Comparison of ENCODE assay signal across 8 cellular contexts in the genomic region with DNA sequence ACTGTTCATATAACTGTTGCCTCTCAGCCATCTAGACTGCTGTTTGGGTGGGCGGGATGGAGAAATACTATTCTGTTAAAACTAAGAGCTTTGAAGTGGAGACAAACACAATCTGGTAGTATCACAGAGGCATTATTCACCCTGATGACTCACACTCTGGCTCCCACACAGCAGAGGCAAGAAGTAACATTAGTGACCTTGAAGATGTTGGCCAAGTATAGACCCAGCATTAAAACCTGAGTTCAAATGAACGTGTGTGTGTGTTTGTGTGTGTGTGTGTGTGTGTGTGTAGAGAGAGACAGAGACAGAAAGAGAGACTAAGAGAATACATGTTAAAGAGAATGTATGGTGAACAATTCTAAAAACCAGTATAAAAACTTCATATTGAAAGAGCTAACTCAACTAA. TPM values are rescaled to one million over a fixed set of nuclear protein-coding genes. Genes with fewer than 3 reads are reported as not detected.
A peak's percentile ranks its signal among the peaks of the same experiment; 100 is the strongest.
DNase-seq lines count a peak whose midpoint lies in the region; ATAC-seq and TF ChIP-seq lines count a peak whose summit lies in the region.

No MANE protein-coding gene starts in this region.

- peak; percentile 62 to 85 for ATAC-seq in right cardiac atrium
- peak; percentile 65 for ATAC-seq in stimulated activated memory B cell treated with anti-CD40 and anti-IgM and Interleukin-4, amounts not matched to agents 10 μg/mL and 1 μg/mL and 100 μg/mL, for 72 hours
- ATAC-seq in GM21447 (IDR thresholded peaks at IDR 0.05; ENCODE audit: unreplicated experiment): no peak

- peak overlapping the region; percentile 82 for H3K4me3 Mint-ChIP-seq in activated T-cell treated with anti-CD3 and anti-CD28 coated beads, Interleukin-2, amount 50 U/mL, for 24 hours
- H3K4me3 Mint-ChIP-seq in stimulated activated memory B cell treated with anti-CD40 and anti-IgM and Interleukin-4, amounts not matched to agents 10 μg/mL and 1 μg/mL and 100 μg/mL, for 72 hours: peak overlapping the region; percentile 59

- H3K9me3 ChIP-seq in right cardiac atrium (ENCODE audit: control insufficient read depth, low read length) (no peaks in the 10 kb centered on the region), WERI-Rb-1 (ENCODE audit: severe bottlenecking) (no peaks in the 10 kb centered on the region)

- no peak for TF ChIP-seq CTCF in WERI-Rb-1 (IDR thresholded peaks at IDR 0.05; ENCODE audit: low read depth, low read length)

- H3K36me3 Mint-ChIP-seq in activated T-cell treated with anti-CD3 and anti-CD28 coated beads, Interleukin-2, amount 50 U/mL, for 24 hours (ENCODE audit: low read depth): peaks cover 3% of the 10 kb centered on the region
- H3K36me3 Mint-ChIP-seq in stimulated activated memory B cell treated with anti-CD40 and anti-IgM and Interleukin-4, amounts not matched to agents 10 μg/mL and 1 μg/mL and 100 μg/mL, for 72 hours: peaks cover 5% of the 10 kb centered on the region

- DNase-seq in DMS 273 treated with DMSO at 0.1 percent for 48 hours (lab: John Stamatoyannopoulos, UW) (peak; percentile 30), MV-4-11 (lab: John Stamatoyannopoulos, UW) (peak; percentile 49), right cardiac atrium (peak in 1 of 3 donors; percentile 18), WERI-Rb-1 (no peak), NCI-H748 treated with DMSO at 0.1 percent for 48 hours (lab: John Stamatoyannopoulos, UW) (no peak)
- peak; percentile 63 for DNase-seq in activated T-cell treated with anti-CD3 and anti-CD28 coated beads, Interleukin-2, amount 50 U/mL, for 24 hours

- H3K27me3 ChIP-seq in right cardiac atrium (ENCODE audit: control insufficient read depth, insufficient read depth) (no peaks in the 10 kb centered on the region), WERI-Rb-1 (ENCODE audit: insufficient read depth, low read depth, severe bottlenecking) (no peaks in the 10 kb centered on the region)

- no peak overlapping the region for H3K27ac ChIP-seq in right cardiac atrium (ENCODE audit: low read length)
- no peak overlapping the region for H3K27ac ChIP-seq in WERI-Rb-1

- H3K4me1 Mint-ChIP-seq in activated T-cell treated with anti-CD3 and anti-CD28 coated beads, Interleukin-2, amount 50 U/mL, for 24 hours (ENCODE audit: low read depth): peaks cover 89% of the 10 kb centered on the region
- H3K4me1 Mint-ChIP-seq in stimulated activated memory B cell treated with anti-CD40 and anti-IgM and Interleukin-4, amounts not matched to agents 10 μg/mL and 1 μg/mL and 100 μg/mL, for 72 hours: peaks cover 45% of the 10 kb centered on the region

- H3K4me3 ChIP-seq in right cardiac atrium (ENCODE audit: low read length) (no peak overlapping the region), WERI-Rb-1 (ENCODE audit: low read depth, low read length) (no peak overlapping the region)

- no peaks in the 10 kb centered on the region for H3K27me3 Mint-ChIP-seq in activated T-cell treated with anti-CD3 and anti-CD28 coated beads, Interleukin-2, amount 50 U/mL, for 24 hours
- H3K27me3 Mint-ChIP-seq in stimulated activated memory B cell treated with anti-CD40 and anti-IgM and Interleukin-4, amounts not matched to agents 10 μg/mL and 1 μg/mL and 100 μg/mL, for 72 hours: no peaks in the 10 kb centered on the region

- 60% methylated on average over 2 of the region's 2 CpGs for WGBS in right cardiac atrium

- peaks cover 4% of the 10 kb centered on the region for H3K9me3 Mint-ChIP-seq in activated T-cell treated with anti-CD3 and anti-CD28 coated beads, Interleukin-2, amount 50 U/mL, for 24 hours
- peaks cover 2% of the 10 kb centered on the region for H3K9me3 Mint-ChIP-seq in stimulated activated memory B cell treated with anti-CD40 and anti-IgM and Interleukin-4, amounts not matched to agents 10 μg/mL and 1 μg/mL and 100 μg/mL, for 72 hours

- H3K27ac Mint-ChIP-seq in activated T-cell treated with anti-CD3 and anti-CD28 coated beads, Interleukin-2, amount 50 U/mL, for 24 hours: peak overlapping the region; percentile 100
- peak overlapping the region; percentile 88 for H3K27ac Mint-ChIP-seq in stimulated activated memory B cell treated with anti-CD40 and anti-IgM and Interleukin-4, amounts not matched to agents 10 μg/mL and 1 μg/mL and 100 μg/mL, for 72 hours

- H3K4me1 ChIP-seq in right cardiac atrium (ENCODE audit: control insufficient read depth, insufficient read depth, low read length): peaks cover 3% of the 10 kb centered on the region

- H3K36me3 ChIP-seq in WERI-Rb-1: no peaks in the 10 kb centered on the region

- intact Hi-C loops in right cardiac atrium (cut with DNase I): no loop called here

RNA-seq across cellular contexts. Expression of a gene that starts 22.5 kb away (rescaled TPM):
- 10 to 100 TPM; 41.9 to 59.3 (median 50.5) TPM for total RNA-seq in right cardiac atrium
- 20.6 TPM for polyA plus RNA-seq in right cardiac atrium

Comparison
In these comparisons a context has a peak if more than half of its experiments do, and no peak if none do; other contexts are left out.
1. DNase-seq: peak in DMS 273 treated with DMSO at 0.1 percent for 48 hours (single experiment), MV-4-11 (single experiment) and activated T-cell treated with anti-CD3 and anti-CD28 coated beads, Interleukin-2, amount 50 U/mL, for 24 hours (single experiment); none in WERI-Rb-1 (single experiment) and NCI-H748 treated with DMSO at 0.1 percent for 48 hours (single experiment).